In the genomic region with DNA sequence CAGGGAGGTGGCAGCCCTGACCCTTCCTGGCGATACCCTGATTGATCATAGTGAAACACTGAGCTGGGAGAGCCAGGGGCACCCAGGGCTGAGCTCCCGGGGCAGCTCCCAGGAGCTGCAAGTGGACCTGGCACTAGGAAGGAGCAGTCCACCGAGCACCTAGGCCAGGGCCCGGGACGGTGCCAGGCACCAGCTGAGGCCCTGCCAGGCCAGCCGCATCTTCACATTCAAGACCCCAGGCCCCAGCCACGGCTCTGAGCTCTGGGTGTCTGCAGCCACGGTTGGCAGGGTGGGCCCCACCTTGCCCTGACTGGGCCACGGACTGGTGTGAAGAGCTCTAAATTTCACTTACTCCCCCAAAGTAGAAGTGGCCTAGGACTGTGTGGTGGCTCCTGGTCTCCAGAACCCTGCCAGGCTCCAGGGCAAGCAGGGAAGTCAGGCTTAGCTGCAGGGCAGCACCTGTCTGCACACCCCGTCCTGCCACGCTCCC, we compare ENCODE assay signal across 1 cellular context.
TF ChIP-seq lines count a peak whose summit lies in the region.

No MANE protein-coding gene starts in this region.

TF ChIP-seq in HEK293, 187 proteins besides CTCF, POLR2A, EP300 and RAD21 (continued from another document):
- TF ChIP-seq, protein P1, sequence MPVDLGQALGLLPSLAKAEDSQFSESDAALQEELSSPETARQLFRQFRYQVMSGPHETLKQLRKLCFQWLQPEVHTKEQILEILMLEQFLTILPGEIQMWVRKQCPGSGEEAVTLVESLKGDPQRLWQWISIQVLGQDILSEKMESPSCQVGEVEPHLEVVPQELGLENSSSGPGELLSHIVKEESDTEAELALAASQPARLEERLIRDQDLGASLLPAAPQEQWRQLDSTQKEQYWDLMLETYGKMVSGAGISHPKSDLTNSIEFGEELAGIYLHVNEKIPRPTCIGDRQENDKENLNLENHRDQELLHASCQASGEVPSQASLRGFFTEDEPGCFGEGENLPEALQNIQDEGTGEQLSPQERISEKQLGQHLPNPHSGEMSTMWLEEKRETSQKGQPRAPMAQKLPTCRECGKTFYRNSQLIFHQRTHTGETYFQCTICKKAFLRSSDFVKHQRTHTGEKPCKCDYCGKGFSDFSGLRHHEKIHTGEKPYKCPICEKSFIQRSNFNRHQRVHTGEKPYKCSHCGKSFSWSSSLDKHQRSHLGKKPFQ (tag by site-specific recombination; IDR thresholded peaks at IDR 0.05): no peak
- no peak for TF ChIP-seq ZNF626 (tag by site-specific recombination; IDR thresholded peaks at IDR 0.05)
- no peak for TF ChIP-seq WT1 (tag by site-specific recombination; IDR thresholded peaks at IDR 0.05)
